ENCODE assay signal across 20 cellular contexts in the genomic region with DNA sequence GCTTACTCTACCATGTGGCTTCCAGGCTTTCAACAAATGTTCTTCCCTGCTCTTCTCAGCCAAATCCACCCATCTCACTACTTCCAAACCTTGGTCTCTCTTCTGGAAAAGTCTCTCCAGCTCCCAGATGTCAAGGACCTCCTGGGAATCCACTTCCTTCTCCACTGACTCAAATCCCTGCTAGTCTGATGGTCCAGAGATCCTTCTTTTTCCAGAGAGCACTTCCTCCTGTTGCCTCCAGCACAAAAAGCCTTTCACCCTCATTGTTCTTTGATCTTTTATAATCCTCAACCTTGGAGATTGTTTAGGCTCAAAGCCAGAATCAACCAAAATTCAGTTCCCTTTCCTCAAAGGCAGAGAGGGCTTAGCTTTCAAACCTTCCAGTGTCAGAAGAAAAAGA.
"Had no signal": no experiment of that assay in that cellular context is flagged by ENCODE, and none has a peak within 500 bp of the region (broad histone marks: within the 10 kb centered on the region; RNA-seq: fewer than 3 reads in every experiment).

No MANE protein-coding gene starts in this region.

- FAIRE-seq: endothelial cell of umbilical vein, kidney, pancreas, urothelium cell line had no signal

- H3K36me3 ChIP-seq: colonic mucosa, pancreas, suprapubic skin, thyroid gland had no signal

- ATAC-seq: natural killer cell; pancreas; right cardiac atrium; stimulated activated effector memory CD8-positive, alpha-beta T cell treated with anti-CD3 and anti-CD28 coated beads, Interleukin-12 subunit alpha, Interleukin-12 subunit beta, amount 100 ng/mL, for 72 hours; stimulated activated naive CD8-positive, alpha-beta T cell treated with anti-CD3 and anti-CD28 coated beads, Interleukin-15, Interleukin-2, amounts not matched to agents 100 U/mL and 50 U/mL, for 24 hours had no signal

- H3K4me1 ChIP-seq: colonic mucosa, pancreas had no signal

- H3K4me3 ChIP-seq: colonic mucosa, hepatocyte, pancreas, suprapubic skin, thyroid gland had no signal

- H3K27me3 ChIP-seq: colonic mucosa, hepatocyte, pancreas, suprapubic skin, thyroid gland had no signal

- H3K79me2 ChIP-seq: hepatocyte had no signal

- H3K27ac ChIP-seq: colonic mucosa, hepatocyte, pancreas, suprapubic skin had no signal

- DNase-seq: colonic mucosa; dermis blood vessel endothelial cell; endodermal cell; erythroblast; foreskin melanocyte; head of caudate nucleus; kidney; natural killer cell; occipital lobe; pancreas; right cardiac atrium; stimulated activated CD4-positive, alpha-beta T cell treated with anti-CD3 and anti-CD28 coated beads, Interleukin-4, amount 100 ng/mL, for 1 hour; stimulated activated CD8-positive, alpha-beta memory T cell treated with anti-CD3 and anti-CD28 coated beads, Interleukin-4, amount 100 ng/mL, for 48 hours; stimulated activated naive CD8-positive, alpha-beta T cell treated with anti-CD3 and anti-CD28 coated beads, Interleukin-15, Interleukin-2, amounts not matched to agents 100 U/mL and 50 U/mL, for 24 hours; thyroid gland had no signal

- H2AFZ ChIP-seq: hepatocyte had no signal

- H3K9me3 ChIP-seq: colonic mucosa, pancreas, suprapubic skin, thyroid gland had no signal

- H3K4me2 ChIP-seq: hepatocyte had no signal
